16 cellular contexts compared by ENCODE assay signal in genomic region chr5:40258205-40258604, GRCh38.
DNase-seq lines count a peak whose midpoint lies in the region; TF ChIP-seq lines count a peak whose summit lies in the region.
"Had no signal": no experiment of that assay in that cellular context is flagged by ENCODE, and none has a peak within 500 bp of the region (broad histone marks: within the 10 kb centered on the region; RNA-seq: fewer than 3 reads in every experiment).

No MANE protein-coding gene starts in this region.

- H3K4me1 Mint-ChIP-seq in activated T-cell treated with anti-CD3 and anti-CD28 coated beads, Interleukin-2, amount 50 U/mL, for 24 hours (ENCODE audit: low read depth): peaks cover 8% of the 10 kb centered on the region
- H3K4me1 Mint-ChIP-seq: IgD-negative memory B cell, memory B cell had no signal

- peaks cover 6% of the 10 kb centered on the region for H3K9me3 Mint-ChIP-seq in activated T-cell treated with anti-CD3 and anti-CD28 coated beads, Interleukin-2, amount 50 U/mL, for 24 hours
- H3K9me3 Mint-ChIP-seq: memory B cell had no signal

- no peaks in the 10 kb centered on the region for H3K9me3 ChIP-seq in transverse colon
- H3K9me3 ChIP-seq: esophagus muscularis mucosa had no signal

- TF ChIP-seq EP300 in transverse colon (IDR thresholded peaks at IDR 0.05; ENCODE audit: low read depth): no peak

- WGBS in transverse colon (ENCODE audit: low coverage in 1 of 2), 2 donors: 82 to 100% methylated on average over 1 of the region's 1 CpG

- H3K4me1 ChIP-seq in transverse colon: no peaks in the 10 kb centered on the region
- H3K4me1 ChIP-seq: esophagus muscularis mucosa had no signal

- H3K27me3 Mint-ChIP-seq in activated T-cell treated with anti-CD3 and anti-CD28 coated beads, Interleukin-2, amount 50 U/mL, for 24 hours: no peaks in the 10 kb centered on the region
- H3K27me3 Mint-ChIP-seq: IgD-negative memory B cell, memory B cell had no signal

- H3K27me3 ChIP-seq in transverse colon: no peaks in the 10 kb centered on the region
- H3K27me3 ChIP-seq: esophagus muscularis mucosa had no signal

- H3K4me3 Mint-ChIP-seq in activated T-cell treated with anti-CD3 and anti-CD28 coated beads, Interleukin-2, amount 50 U/mL, for 24 hours: no peak overlapping the region
- H3K4me3 Mint-ChIP-seq: IgD-negative memory B cell, memory B cell had no signal

- no peaks in the 10 kb centered on the region for H3K36me3 Mint-ChIP-seq in activated T-cell treated with anti-CD3 and anti-CD28 coated beads, Interleukin-2, amount 50 U/mL, for 24 hours (ENCODE audit: low read depth)
- H3K36me3 Mint-ChIP-seq: IgD-negative memory B cell, memory B cell had no signal

- H3K36me3 ChIP-seq in transverse colon: no peaks in the 10 kb centered on the region
- H3K36me3 ChIP-seq: esophagus muscularis mucosa had no signal

- in situ Hi-C loops in transverse colon (cut with MboI; ENCODE audit: low pct_ligation_motif_present in 1 of 4, low pct_unique_long_range_greater_than_20kb in 1 of 4, low sequenced_read_pairs in 3 of 4): no loop called here

- H3K4me3 ChIP-seq in NB4 (ENCODE audit: low read depth, low read length): no peak overlapping the region
- no peak overlapping the region for H3K4me3 ChIP-seq in choroid plexus epithelial cell (ENCODE audit: low read depth, low read length)
- H3K4me3 ChIP-seq in transverse colon: no peak overlapping the region
- H3K4me3 ChIP-seq: esophagus muscularis mucosa, smooth muscle cell had no signal

- no peak for TF ChIP-seq POLR2A in NB4 (IDR thresholded peaks at IDR 0.05; ENCODE audit: extremely low read depth, insufficient read length)
- TF ChIP-seq POLR2A in transverse colon (IDR thresholded peaks at IDR 0.05): no peak

- TF ChIP-seq CTCF in NB4 (IDR thresholded peaks at IDR 0.05; ENCODE audit: low read depth, low read length) (no peak), choroid plexus epithelial cell (conservative IDR thresholded peaks at IDR 0.05; ENCODE audit: low read depth, low read length) (no peak), transverse colon (IDR thresholded peaks at IDR 0.05) (no peak)

- intact Hi-C loops in transverse colon (cut with DNase I; ENCODE audit: low total_unique reads): no loop called here

- H3K27ac Mint-ChIP-seq in activated T-cell treated with anti-CD3 and anti-CD28 coated beads, Interleukin-2, amount 50 U/mL, for 24 hours: peak overlapping the region; percentile 11
- H3K27ac Mint-ChIP-seq: IgD-negative memory B cell, memory B cell had no signal

- no peak overlapping the region for H3K27ac ChIP-seq in transverse colon
- H3K27ac ChIP-seq: esophagus muscularis mucosa had no signal

- no peak for DNase-seq in activated T-cell treated with anti-CD3 and anti-CD28 coated beads, Interleukin-2, amount 50 U/mL, for 24 hours
- no peak for DNase-seq in activated T-cell treated with anti-CD3 and anti-CD28 coated beads, Interleukin-2, amount 50 U/mL, for 1 hour
- DNase-seq in NB4 (ENCODE audit: low read depth) (peak; percentile 85), choroid plexus epithelial cell (ENCODE audit: low read depth) (peak; percentile 13), pons (ENCODE audit: low spot score) (peak; percentile 8), NCI-H2196 treated with DMSO at 0.1 percent for 48 hours (lab: John Stamatoyannopoulos, UW; ENCODE audit: unreplicated experiment) (no peak), 8988T (no peak), transverse colon (no peak)
- DNase-seq: Calu3, NCI-H1694, NCI-H526 treated with DMSO at 0.1 percent for 48 hours, nucleus accumbens had no signal

Comparison
In these comparisons a context has a peak if more than half of its experiments do, and no peak if none do; other contexts are left out.
1. DNase-seq: peak in NB4 (single experiment), choroid plexus epithelial cell (single experiment) and pons (single experiment); none in activated T-cell treated with anti-CD3 and anti-CD28 coated beads, Interleukin-2, amount 50 U/mL, for 24 hours (single experiment), activated T-cell treated with anti-CD3 and anti-CD28 coated beads, Interleukin-2, amount 50 U/mL, for 1 hour (single experiment), NCI-H2196 treated with DMSO at 0.1 percent for 48 hours (single experiment), 8988T (single experiment) and transverse colon (single experiment).